In genomic region chr7:74183142-74183541, GRCh38 we compare ENCODE assay signal across 1 cellular context.
TF ChIP-seq lines count a peak whose summit lies in the region.

No MANE protein-coding gene starts in this region.

TF ChIP-seq in HepG2, 621 proteins besides CTCF, POLR2A, EP300 and RAD21:
- TF ChIP-seq JDP2 (CRISPR knock-in tag; IDR thresholded peaks at IDR 0.05; ENCODE audit: borderline replicate concordance) (no peak), ZSCAN29 (CRISPR knock-in tag; conservative IDR thresholded peaks at IDR 0.05) (no peak), NFAT5 (CRISPR knock-in tag; IDR thresholded peaks at IDR 0.05) (no peak), ARNTL (CRISPR knock-in tag; IDR thresholded peaks at IDR 0.05) (no peak), ZNF564 (CRISPR knock-in tag; IDR thresholded peaks at IDR 0.05) (no peak), ATF3 (CRISPR knock-in tag; IDR thresholded peaks at IDR 0.05) (no peak), KAT7 (CRISPR knock-in tag; IDR thresholded peaks at IDR 0.05; ENCODE audit: borderline replicate concordance) (no peak), JUND (CRISPR knock-in tag; IDR thresholded peaks at IDR 0.05) (no peak), ZSCAN31 (CRISPR knock-in tag; IDR thresholded peaks at IDR 0.05; ENCODE audit: low read depth) (no peak), SALL2 (CRISPR knock-in tag; IDR thresholded peaks at IDR 0.05) (no peak), ZNF784 (CRISPR knock-in tag; IDR thresholded peaks at IDR 0.05; ENCODE audit: borderline replicate concordance) (no peak), POGK (CRISPR knock-in tag; conservative IDR thresholded peaks at IDR 0.05) (no peak), ZBTB7A (CRISPR knock-in tag; IDR thresholded peaks at IDR 0.05) (no peak), ZNF205 (CRISPR knock-in tag; IDR thresholded peaks at IDR 0.05) (no peak), ZNF143 (CRISPR knock-in tag; IDR thresholded peaks at IDR 0.05) (no peak), SCMH1 (CRISPR knock-in tag; IDR thresholded peaks at IDR 0.05; ENCODE audit: borderline replicate concordance) (no peak), MTF1 (CRISPR knock-in tag; IDR thresholded peaks at IDR 0.05) (no peak), ZIK1 (CRISPR knock-in tag; IDR thresholded peaks at IDR 0.05; ENCODE audit: borderline replicate concordance, low read depth) (no peak)
